In the genomic region with DNA sequence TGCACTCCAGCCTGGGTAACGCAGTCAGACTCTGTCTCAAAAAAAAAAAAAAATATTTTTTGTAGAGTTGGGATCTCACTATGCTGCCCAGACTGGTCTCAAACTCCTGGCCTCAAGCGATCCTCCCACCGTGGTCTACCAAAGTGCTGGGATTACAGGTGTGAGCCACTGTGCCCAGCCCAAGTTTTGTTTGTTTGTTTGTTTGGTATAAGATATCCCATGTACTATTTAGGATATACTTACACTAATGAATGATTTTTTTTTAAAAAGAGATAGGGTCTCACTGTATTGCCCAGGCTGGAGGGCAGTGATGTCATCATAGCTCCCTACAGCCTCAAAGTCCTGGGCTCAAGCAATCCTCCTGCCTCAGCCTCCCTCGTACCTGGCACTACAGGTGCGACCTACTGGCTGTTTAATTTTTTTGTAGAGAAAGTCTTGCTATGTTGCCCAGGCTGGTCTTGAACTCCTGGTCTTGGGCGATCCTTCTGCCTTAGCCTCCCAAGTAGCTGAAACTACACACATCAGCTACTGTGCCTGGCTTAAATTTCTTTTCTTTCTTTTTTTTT, we compare ENCODE assay signal across 21 cellular contexts. TPM values are rescaled to one million over a fixed set of nuclear protein-coding genes. Genes with fewer than 3 reads are reported as not detected.
DNase-seq lines count a peak whose midpoint lies in the region; ATAC-seq, FAIRE-seq and TF ChIP-seq lines count a peak whose summit lies in the region.
"Had no signal": no experiment of that assay in that cellular context is flagged by ENCODE, and none has a peak within 500 bp of the region (broad histone marks: within the 10 kb centered on the region; RNA-seq: fewer than 3 reads in every experiment).

No MANE protein-coding gene starts in this region.

- H3K4me3 Mint-ChIP-seq in stimulated activated memory B cell treated with anti-CD40 and anti-IgM and Interleukin-4, amounts not matched to agents 10 μg/mL and 1 μg/mL and 100 μg/mL, for 72 hours, result no peak overlapping the region
- H3K4me3 Mint-ChIP-seq: B cell; CD4-positive, alpha-beta T cell; CD8-positive, alpha-beta T cell had no signal

- no peaks in the 10 kb centered on the region for H3K4me1 Mint-ChIP-seq in stimulated activated memory B cell treated with anti-CD40 and anti-IgM and Interleukin-4, amounts not matched to agents 10 μg/mL and 1 μg/mL and 100 μg/mL, for 72 hours
- H3K4me1 Mint-ChIP-seq: B cell had no signal

- H2AFZ ChIP-seq in HepG2 (ENCODE audit: low read length) (no peak overlapping the region), neuronal stem cell (ENCODE audit: low read length) (no peak overlapping the region)

- H3K27me3 Mint-ChIP-seq in stimulated activated memory B cell treated with anti-CD40 and anti-IgM and Interleukin-4, amounts not matched to agents 10 μg/mL and 1 μg/mL and 100 μg/mL, for 72 hours, result peaks cover 10% of the 10 kb centered on the region
- H3K27me3 Mint-ChIP-seq: CD4-positive, alpha-beta T cell had no signal

- H2BK12ac ChIP-seq in neuronal stem cell (ENCODE audit: low read length), result no peak overlapping the region

- no peaks in the 10 kb centered on the region for H3K36me3 ChIP-seq in HepG2 (replicated peaks in 1 of 2; ENCODE audit: control insufficient read depth in 1 of 2, insufficient read depth in 2 of 2, low read length in 2 of 2)
- H3K36me3 ChIP-seq in right lobe of liver, result no peaks in the 10 kb centered on the region
- no peaks in the 10 kb centered on the region for H3K36me3 ChIP-seq in neuronal stem cell (replicated peaks in 1 of 2; ENCODE audit: control insufficient read depth in 2 of 2, insufficient read depth in 2 of 2, low read length in 2 of 2)
- H3K36me3 ChIP-seq: BLaER1 treated with 17β-estradiol and CSF1 and Interleukin-3, amounts not matched to agents 10 nM and 100 nM had no signal

- no peak overlapping the region for H4K8ac ChIP-seq in neuronal stem cell (ENCODE audit: low read depth, low read length)

- H3K4ac ChIP-seq in neuronal stem cell (ENCODE audit: low read length), result no peak overlapping the region

- CTCF ChIA-PET in HepG2 (lab: Yijun Ruan, JAX; ENCODE audit: low intra/inter-chr PET ratio, low total read pairs), result no interaction called here

- TF ChIP-seq EP300 in HepG2 (IDR thresholded peaks at IDR 0.05; ENCODE audit: low read depth in 2 of 2, low read length in 2 of 2) (no peak), HepG2 (CRISPR knock-in tag; IDR thresholded peaks at IDR 0.05; ENCODE audit: borderline replicate concordance) (no peak)

- no peaks in the 10 kb centered on the region for H4K20me1 ChIP-seq in HepG2 (ENCODE audit: insufficient read depth, low read length)
- H4K20me1 ChIP-seq: BLaER1 treated with 17β-estradiol and CSF1 and Interleukin-3, amounts not matched to agents 10 nM and 100 nM had no signal

- H3K36me3 Mint-ChIP-seq in stimulated activated memory B cell treated with anti-CD40 and anti-IgM and Interleukin-4, amounts not matched to agents 10 μg/mL and 1 μg/mL and 100 μg/mL, for 72 hours, result no peaks in the 10 kb centered on the region

- POLR2A ChIA-PET in HepG2 (lab: Yijun Ruan, JAX), result no interaction called here

- H3K27me3 ChIP-seq in HepG2 (ENCODE audit: control insufficient read depth in 1 of 2, insufficient read depth in 2 of 2, low read length in 2 of 2) (peaks cover 0 to 7% of the 10 kb centered on the region in 2 experiments; a peak in 2 of 5 replicates), right lobe of liver (no peaks in the 10 kb centered on the region), neuronal stem cell (ENCODE audit: control insufficient read depth in 3 of 3, insufficient read depth in 3 of 3, low read depth in 1 of 3, low read length in 3 of 3) (peaks cover 0 to 29% (median 0%) of the 10 kb centered on the region in 3 experiments)
- H3K27me3 ChIP-seq: BLaER1 treated with 17β-estradiol and CSF1 and Interleukin-3, amounts not matched to agents 10 nM and 100 nM had no signal

- H2BK15ac ChIP-seq in neuronal stem cell (ENCODE audit: low read length), result no peak overlapping the region

- H3K23ac ChIP-seq in neuronal stem cell (ENCODE audit: low read depth, low read length, poor library complexity), result no peak overlapping the region

- H3K79me1 ChIP-seq in neuronal stem cell (ENCODE audit: low read depth, low read length), result no peaks in the 10 kb centered on the region

- in situ Hi-C loops in HepG2 (cut with HindIII; ENCODE audit: extremely low pct_ligation_motif_present, low pct_unique_long_range_greater_than_20kb), result no loop called here

- H3K79me2 ChIP-seq in HepG2 (ENCODE audit: insufficient read depth, low read length), result no peaks in the 10 kb centered on the region

- H3K9ac ChIP-seq in HepG2 (ENCODE audit: insufficient read depth, low read depth, low read length) (no peak overlapping the region), neuronal stem cell (ENCODE audit: low read depth, low read length, poor library complexity) (no peak overlapping the region)
- H3K9ac ChIP-seq: BLaER1 treated with 17β-estradiol and CSF1 and Interleukin-3, amounts not matched to agents 10 nM and 100 nM had no signal

- H4K91ac ChIP-seq in neuronal stem cell (ENCODE audit: low read depth, low read length, poor library complexity), result no peak overlapping the region

- H3K9me3 Mint-ChIP-seq in stimulated activated memory B cell treated with anti-CD40 and anti-IgM and Interleukin-4, amounts not matched to agents 10 μg/mL and 1 μg/mL and 100 μg/mL, for 72 hours, result no peaks in the 10 kb centered on the region
- H3K9me3 Mint-ChIP-seq: CD4-positive, alpha-beta T cell; CD8-positive, alpha-beta T cell had no signal

- no peak overlapping the region for H3K27ac Mint-ChIP-seq in stimulated activated memory B cell treated with anti-CD40 and anti-IgM and Interleukin-4, amounts not matched to agents 10 μg/mL and 1 μg/mL and 100 μg/mL, for 72 hours
- H3K27ac Mint-ChIP-seq: B cell; CD4-positive, alpha-beta T cell; CD8-positive, alpha-beta T cell had no signal

- H3K27ac ChIP-seq in HepG2 (ENCODE audit: extremely low read length, insufficient read depth, low read length) (no peak overlapping the region), right lobe of liver (no peak overlapping the region), neuronal stem cell (replicated peaks; ENCODE audit: low read length) (no peak overlapping the region)
- H3K27ac ChIP-seq: 22Rv1; A549; BLaER1 treated with 17β-estradiol and CSF1 and Interleukin-3, amounts not matched to agents 10 nM and 100 nM; C4-2B had no signal

- TF ChIP-seq RAD21 in HepG2 (CRISPR knock-in tag; IDR thresholded peaks at IDR 0.05), result no peak

- H3K4me2 ChIP-seq in HepG2 (ENCODE audit: low read depth, low read length) (no peak overlapping the region), neuronal stem cell (ENCODE audit: insufficient read depth, low read length, poor library complexity, severe bottlenecking) (no peak overlapping the region)
- H3K4me2 ChIP-seq: A549; BLaER1 treated with 17β-estradiol and CSF1 and Interleukin-3, amounts not matched to agents 10 nM and 100 nM had no signal

- H2AK5ac ChIP-seq in neuronal stem cell (ENCODE audit: low read depth, low read length), result no peak overlapping the region

- ATAC-seq in HepG2 (no peak), right lobe of liver (no peak)
- no peak for ATAC-seq in stimulated activated memory B cell treated with anti-CD40 and anti-IgM and Interleukin-4, amounts not matched to agents 10 μg/mL and 1 μg/mL and 100 μg/mL, for 72 hours
- ATAC-seq: A549; CD8-positive, alpha-beta T cell had no signal

- no TSS peak for BruUV-seq in HepG2 (replicated peaks; lab: Mats Ljungman, UMichigan)

- no peak overlapping the region for H2BK5ac ChIP-seq in neuronal stem cell (ENCODE audit: low read length)

- TF ChIP-seq CTCF in HepG2 (CRISPR knock-in tag; IDR thresholded peaks at IDR 0.05), result no peak
- TF ChIP-seq CTCF in right lobe of liver (IDR thresholded peaks at IDR 0.05), result no peak

- no peaks in the 10 kb centered on the region for H3K4me1 ChIP-seq in HepG2 (ENCODE audit: insufficient read depth, low read length)
- H3K4me1 ChIP-seq in right lobe of liver, result no peaks in the 10 kb centered on the region
- H3K4me1 ChIP-seq in neuronal stem cell (ENCODE audit: control insufficient read depth in 2 of 2, insufficient read depth in 1 of 2, low read depth in 1 of 2, low read length in 2 of 2), result peaks cover 2 to 3% of the 10 kb centered on the region in 2 donors
- H3K4me1 ChIP-seq: A549, Caco-2 had no signal

- TF ChIP-seq POLR2A in HepG2 (IDR thresholded peaks at IDR 0.05; ENCODE audit: insufficient read depth in 1 of 2, low read depth in 2 of 2, low read length in 2 of 2) (no peak), right lobe of liver (IDR thresholded peaks at IDR 0.05) (no peak)

- 83% methylated on average over 6 of the region's 6 CpGs for WGBS in HepG2 (ENCODE audit: low lambda C conversion rate)
- 88% methylated on average over 4 of the region's 6 CpGs for WGBS in right lobe of liver (ENCODE audit: insufficient coverage, low coverage, low lambda C conversion rate, missing lambda C conversion rate)
- WGBS in neuronal stem cell (ENCODE audit: extremely low coverage in 2 of 2, insufficient read length in 2 of 2, insufficient replicate concordance in 1 of 2), 2 donors, result no CpG with 5 or more reads among the region's 6 CpGs

- H3K4me3 ChIP-seq in HepG2 (replicated peaks in 1 of 3; ENCODE audit: insufficient read depth in 1 of 3, low read depth in 2 of 3, low read length in 3 of 3) (no peak overlapping the region), right lobe of liver (no peak overlapping the region), neuronal stem cell (ENCODE audit: low read length in 2 of 2) (no peak overlapping the region)
- H3K4me3 ChIP-seq: A549; BLaER1 treated with 17β-estradiol and CSF1 and Interleukin-3, amounts not matched to agents 10 nM and 100 nM had no signal

- peak overlapping the region; percentile 17 for H3K18ac ChIP-seq in neuronal stem cell (ENCODE audit: low read length)

- intact Hi-C loops in HepG2 (cut with micrococcal nuclease; ENCODE audit: unreplicated experiment) (no loop called here), right lobe of liver (cut with DNase I) (no loop called here)

- no peak for FAIRE-seq in HepG2 (lab: Jason Lieb, UNC)
- FAIRE-seq: A549, D721Med, G401.6, GM12891, GM19239 had no signal

- H2BK120ac ChIP-seq in neuronal stem cell (ENCODE audit: low read depth, low read length), result no peak overlapping the region

- DNase-seq in HepG2 (ENCODE audit: low spot score), result no peak
- DNase-seq in right lobe of liver, result no peak
- no peak for DNase-seq in neuronal stem cell (ENCODE audit: low spot score)
- no peak for DNase-seq in NCI-H1105 treated with DMSO at 0.1 percent for 48 hours (lab: John Stamatoyannopoulos, UW)
- DNase-seq: AML-193; Caco-2; Calu3; CD4-positive, alpha-beta T cell; CD8-positive, alpha-beta T cell; DMS79 treated with DMSO at 0.1 percent for 48 hours; GF-D8 had no signal

- no peak overlapping the region for H3K14ac ChIP-seq in neuronal stem cell (ENCODE audit: low read length)

- H3K9me3 ChIP-seq in HepG2 (ENCODE audit: low read length) (no peaks in the 10 kb centered on the region), right lobe of liver (no peaks in the 10 kb centered on the region), neuronal stem cell (replicated peaks in 1 of 2; ENCODE audit: control insufficient read depth in 2 of 2, insufficient read depth in 1 of 2, low read depth in 1 of 2, low read length in 2 of 2) (no peaks in the 10 kb centered on the region)
- H3K9me3 ChIP-seq: A549, Caco-2 had no signal

RNA-seq across cellular contexts. Expression of gene TLE6, which starts 24.0 kb away (rescaled TPM):
- total RNA-seq in HepG2 (2016; rRNA removed; fragmentation: Illumina TruSeq; extraction: Trizol), result 0.24 and 0.28 TPM in 2 replicates
- total RNA-seq in HepG2 (2016; cell fraction: cytosol; rRNA removed; fragmentation: Illumina TruSeq; extraction: Trizol; ENCODE audit: low read depth), result not detected in 2 replicates
- total RNA-seq in HepG2 (2016; cell fraction: insoluble cytoplasmic fraction; rRNA removed; fragmentation: Illumina TruSeq; extraction: Trizol), result 0.06 TPM in 1 of 2 replicates, not detected in the other
- not detected in 2 replicates for total RNA-seq in HepG2 (2016; cell fraction: membrane; rRNA removed; fragmentation: Illumina TruSeq; extraction: Trizol)
- not detected in 2 replicates for total RNA-seq in HepG2 (2016; cell fraction: nucleus; rRNA removed; fragmentation: Illumina TruSeq; extraction: Trizol)
- 5.5 and 6.4 TPM in 2 replicates for polyA plus RNA-seq in HepG2 (2011; rRNA removed)
- polyA plus RNA-seq in HepG2 (2011; cell fraction: cytosol; rRNA removed), result 4.2 TPM in 2 replicates
- 18.3 and 20.1 TPM in 2 replicates for polyA plus RNA-seq in HepG2 (2011; cell fraction: nucleus; rRNA removed)
- polyA plus RNA-seq in HepG2 (2012), result 1.5 and 1.9 TPM in 2 replicates
- 0.19 and 0.32 TPM in 2 replicates for polyA plus RNA-seq in HepG2 (2016; cell fraction: cytosol; fragmentation: Illumina TruSeq; extraction: Trizol; ENCODE audit: low read depth)
- polyA plus RNA-seq in HepG2 (2016; cell fraction: insoluble cytoplasmic fraction; fragmentation: Illumina TruSeq; extraction: Trizol; ENCODE audit: low read depth), result not detected in 2 replicates
- polyA plus RNA-seq in HepG2 (2016; cell fraction: membrane; fragmentation: Illumina TruSeq; extraction: Trizol; ENCODE audit: low read depth), result not detected in 2 replicates
- polyA plus RNA-seq in HepG2 (2016; cell fraction: nucleus; fragmentation: Illumina TruSeq; extraction: Trizol; ENCODE audit: insufficient read depth, low read depth), result 1.00 TPM in 1 of 2 replicates, not detected in the other
- 4.2 and 4.9 TPM in 2 replicates for polyA minus RNA-seq in HepG2 (2011; rRNA and poly(A)+ RNA removed; ENCODE audit: low replicate concordance)
- polyA minus RNA-seq in HepG2 (2011; cell fraction: cytosol; rRNA and poly(A)+ RNA removed), result 2.4 TPM in 1 of 2 replicates, not detected in the other
- 3.2 and 5.0 TPM in 2 replicates for polyA minus RNA-seq in HepG2 (2011; cell fraction: nucleus; rRNA and poly(A)+ RNA removed)
- 1 to 10 TPM; 2.3 to 8.9 (median 4.6) TPM for total RNA-seq in right lobe of liver
- 0.88 TPM for polyA plus RNA-seq in neuronal stem cell (2013, experiment 1 of 2)
- polyA plus RNA-seq in neuronal stem cell (2013, experiment 2 of 2), result 0.75 TPM
- total RNA-seq: CD4-positive, alpha-beta T cell; CD8-positive, alpha-beta T cell had no signal

RNA-seq across cellular contexts. Expression of gene TLE2, which starts 27.8 kb away (rescaled TPM):
- 0.07 TPM in 1 of 2 replicates, not detected in the other for total RNA-seq in HepG2 (2016; rRNA removed; fragmentation: Illumina TruSeq; extraction: Trizol)
- total RNA-seq in HepG2 (2016; cell fraction: cytosol; rRNA removed; fragmentation: Illumina TruSeq; extraction: Trizol; ENCODE audit: low read depth), result not detected in 2 replicates
- not detected in 2 replicates for total RNA-seq in HepG2 (2016; cell fraction: insoluble cytoplasmic fraction; rRNA removed; fragmentation: Illumina TruSeq; extraction: Trizol)
- total RNA-seq in HepG2 (2016; cell fraction: membrane; rRNA removed; fragmentation: Illumina TruSeq; extraction: Trizol), result 0.14 and 0.15 TPM in 2 replicates
- not detected in 2 replicates for total RNA-seq in HepG2 (2016; cell fraction: nucleus; rRNA removed; fragmentation: Illumina TruSeq; extraction: Trizol)
- 0.72 and 0.81 TPM in 2 replicates for polyA plus RNA-seq in HepG2 (2011; rRNA removed)
- 0.21 and 0.25 TPM in 2 replicates for polyA plus RNA-seq in HepG2 (2011; cell fraction: cytosol; rRNA removed)
- polyA plus RNA-seq in HepG2 (2011; cell fraction: nucleus; rRNA removed), result 1.8 and 1.9 TPM in 2 replicates
- 0.67 and 0.75 TPM in 2 replicates for polyA plus RNA-seq in HepG2 (2012)
- polyA plus RNA-seq in HepG2 (2016; cell fraction: cytosol; fragmentation: Illumina TruSeq; extraction: Trizol; ENCODE audit: low read depth), result 0.19 and 0.40 TPM in 2 replicates
- polyA plus RNA-seq in HepG2 (2016; cell fraction: insoluble cytoplasmic fraction; fragmentation: Illumina TruSeq; extraction: Trizol; ENCODE audit: low read depth), result 0.13 TPM in 1 of 2 replicates, not detected in the other
- polyA plus RNA-seq in HepG2 (2016; cell fraction: membrane; fragmentation: Illumina TruSeq; extraction: Trizol; ENCODE audit: low read depth), result 0.23 and 0.82 TPM in 2 replicates
- polyA plus RNA-seq in HepG2 (2016; cell fraction: nucleus; fragmentation: Illumina TruSeq; extraction: Trizol; ENCODE audit: insufficient read depth, low read depth), result 0.56 TPM in 1 of 2 replicates, not detected in the other
- 1.3 and 12.9 TPM in 2 replicates for polyA minus RNA-seq in HepG2 (2011; rRNA and poly(A)+ RNA removed; ENCODE audit: low replicate concordance)
- 0.35 and 0.89 TPM in 2 replicates for polyA minus RNA-seq in HepG2 (2011; cell fraction: cytosol; rRNA and poly(A)+ RNA removed)
- polyA minus RNA-seq in HepG2 (2011; cell fraction: nucleus; rRNA and poly(A)+ RNA removed), result 0.77 TPM in 1 of 2 replicates, not detected in the other
- total RNA-seq in right lobe of liver, result 10 to 100 TPM in 2 of 6 experiments, 1 to 10 TPM in 4; 6.1 to 20.6 (median 9.3) TPM
- polyA plus RNA-seq in neuronal stem cell (2013, experiment 1 of 2), result 0.36 TPM
- polyA plus RNA-seq in neuronal stem cell (2013, experiment 2 of 2), result 0.21 TPM

RNA-seq across cellular contexts. Expression of gene ZNF77, which starts 56.5 kb away (rescaled TPM):
- 11.5 and 12.6 TPM in 2 replicates for total RNA-seq in HepG2 (2016; rRNA removed; fragmentation: Illumina TruSeq; extraction: Trizol)
- total RNA-seq in HepG2 (2016; cell fraction: cytosol; rRNA removed; fragmentation: Illumina TruSeq; extraction: Trizol; ENCODE audit: low read depth), result 2.9 and 3.5 TPM in 2 replicates
- 10.1 and 13.6 TPM in 2 replicates for total RNA-seq in HepG2 (2016; cell fraction: insoluble cytoplasmic fraction; rRNA removed; fragmentation: Illumina TruSeq; extraction: Trizol)
- 7.1 and 7.2 TPM in 2 replicates for total RNA-seq in HepG2 (2016; cell fraction: membrane; rRNA removed; fragmentation: Illumina TruSeq; extraction: Trizol)
- total RNA-seq in HepG2 (2016; cell fraction: nucleus; rRNA removed; fragmentation: Illumina TruSeq; extraction: Trizol), result 8.2 and 9.0 TPM in 2 replicates
- 7.1 and 7.8 TPM in 2 replicates for polyA plus RNA-seq in HepG2 (2011; rRNA removed)
- 3.6 and 5.6 TPM in 2 replicates for polyA plus RNA-seq in HepG2 (2011; cell fraction: cytosol; rRNA removed)
- 5.3 and 7.8 TPM in 2 replicates for polyA plus RNA-seq in HepG2 (2011; cell fraction: nucleus; rRNA removed)
- 5.3 and 5.9 TPM in 2 replicates for polyA plus RNA-seq in HepG2 (2012)
- polyA plus RNA-seq in HepG2 (2016; cell fraction: cytosol; fragmentation: Illumina TruSeq; extraction: Trizol; ENCODE audit: low read depth), result 0.84 and 1.0 TPM in 2 replicates
- polyA plus RNA-seq in HepG2 (2016; cell fraction: insoluble cytoplasmic fraction; fragmentation: Illumina TruSeq; extraction: Trizol; ENCODE audit: low read depth), result 9.3 and 9.6 TPM in 2 replicates
- polyA plus RNA-seq in HepG2 (2016; cell fraction: membrane; fragmentation: Illumina TruSeq; extraction: Trizol; ENCODE audit: low read depth), result 2.7 and 2.9 TPM in 2 replicates
- 14.6 and 16.9 TPM in 2 replicates for polyA plus RNA-seq in HepG2 (2016; cell fraction: nucleus; fragmentation: Illumina TruSeq; extraction: Trizol; ENCODE audit: insufficient read depth, low read depth)
- 6.2 and 7.9 TPM in 2 replicates for polyA minus RNA-seq in HepG2 (2011; rRNA and poly(A)+ RNA removed; ENCODE audit: low replicate concordance)
- 2.5 and 5.3 TPM in 2 replicates for polyA minus RNA-seq in HepG2 (2011; cell fraction: cytosol; rRNA and poly(A)+ RNA removed)
- polyA minus RNA-seq in HepG2 (2011; cell fraction: nucleus; rRNA and poly(A)+ RNA removed), result 5.7 and 10.9 TPM in 2 replicates
- total RNA-seq in right lobe of liver, result 1 to 10 TPM; 1.1 to 1.5 (median 1.3) TPM
- 3.4 TPM for polyA plus RNA-seq in neuronal stem cell (2013, experiment 1 of 2)
- 3.5 TPM for polyA plus RNA-seq in neuronal stem cell (2013, experiment 2 of 2)
